Comparison of ENCODE assay signal across 14 cellular contexts in the genomic region with DNA sequence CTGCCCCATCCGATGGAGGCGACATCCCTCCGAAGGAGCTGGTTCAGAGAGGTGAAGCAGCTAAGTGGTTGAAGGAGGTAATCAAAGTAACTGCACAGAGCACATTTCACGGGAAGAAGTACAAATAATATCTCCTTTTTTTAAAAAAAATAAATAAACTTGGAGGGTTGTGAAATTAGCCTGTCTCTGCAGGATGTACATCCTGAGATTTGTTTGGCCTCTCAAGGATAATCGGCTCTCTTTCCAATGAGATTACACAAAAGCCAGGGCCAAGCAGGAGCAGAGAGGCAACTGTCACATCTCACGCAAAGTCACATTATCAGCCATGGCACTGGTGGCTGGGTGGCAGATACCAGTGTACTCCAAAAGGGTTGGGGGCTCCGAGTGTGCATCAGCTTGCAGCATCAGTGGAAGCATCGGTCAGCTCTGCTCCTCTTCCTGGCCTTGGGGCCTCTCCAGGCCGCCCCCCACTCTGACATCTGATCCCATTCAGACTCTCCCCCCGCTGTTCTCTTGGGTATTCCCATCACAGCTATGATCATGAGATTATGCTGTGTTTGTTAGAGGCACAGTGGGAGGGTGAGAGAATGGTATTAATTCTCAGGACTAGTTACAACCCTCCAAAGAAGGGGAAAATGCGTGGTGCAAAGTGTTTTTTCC.
"Had no signal": no experiment of that assay in that cellular context is flagged by ENCODE, and none has a peak within 500 bp of the region (broad histone marks: within the 10 kb centered on the region; RNA-seq: fewer than 3 reads in every experiment).

No MANE protein-coding gene starts in this region.

- H3K27ac Mint-ChIP-seq: activated naive CD8-positive, alpha-beta T cell treated with anti-CD3 and anti-CD28 coated beads, Interleukin-2, amount 10 ng/mL, durations not matched to agents 7 days and 5 days had no signal

- H3K9me3 Mint-ChIP-seq: neural crest cell had no signal

- H3K4me3 ChIP-seq: cardiac muscle cell, heart right ventricle, left ventricle myocardium inferior, pancreas, tibial nerve had no signal

- H3K36me3 ChIP-seq: cardiac muscle cell, heart right ventricle, left ventricle myocardium inferior, pancreas, tibial nerve had no signal

- H3K27ac ChIP-seq: cardiac muscle cell, heart right ventricle, left ventricle myocardium inferior, pancreas, tibial nerve had no signal

- H3K4me1 ChIP-seq: pancreas had no signal

- ATAC-seq: heart right ventricle, pancreas had no signal

- H3K36me3 Mint-ChIP-seq: activated naive CD8-positive, alpha-beta T cell treated with anti-CD3 and anti-CD28 coated beads, Interleukin-2, amount 10 ng/mL, durations not matched to agents 7 days and 5 days had no signal

- H3K9me3 ChIP-seq: heart right ventricle, left ventricle myocardium inferior, pancreas, tibial nerve had no signal

- DNase-seq: activated CD4-positive, alpha-beta T cell treated with anti-CD3 and anti-CD28 coated beads for 1 hour; activated CD4-positive, alpha-beta T cell treated with anti-CD3 and anti-CD28 coated beads, Interleukin-2, amount 50 U/mL, for 48 hours; activated gamma-delta T cell treated with Interleukin-2 at 50 U/mL for 16 hours; activated naive CD8-positive, alpha-beta T cell treated with anti-CD3 and anti-CD28 coated beads, Interleukin-2, amount 10 ng/mL, durations not matched to agents 7 days and 5 days; anterior cingulate cortex; effector CD8-positive, alpha-beta T cell; heart right ventricle; islet precursor cell; left ventricle myocardium inferior; pancreas; SW 1271 had no signal

- H3K4me3 Mint-ChIP-seq: activated naive CD8-positive, alpha-beta T cell treated with anti-CD3 and anti-CD28 coated beads, Interleukin-2, amount 10 ng/mL, durations not matched to agents 7 days and 5 days; neural crest cell had no signal

- H3K27me3 ChIP-seq: cardiac muscle cell, heart right ventricle, pancreas, tibial nerve had no signal
